In the genomic region with DNA sequence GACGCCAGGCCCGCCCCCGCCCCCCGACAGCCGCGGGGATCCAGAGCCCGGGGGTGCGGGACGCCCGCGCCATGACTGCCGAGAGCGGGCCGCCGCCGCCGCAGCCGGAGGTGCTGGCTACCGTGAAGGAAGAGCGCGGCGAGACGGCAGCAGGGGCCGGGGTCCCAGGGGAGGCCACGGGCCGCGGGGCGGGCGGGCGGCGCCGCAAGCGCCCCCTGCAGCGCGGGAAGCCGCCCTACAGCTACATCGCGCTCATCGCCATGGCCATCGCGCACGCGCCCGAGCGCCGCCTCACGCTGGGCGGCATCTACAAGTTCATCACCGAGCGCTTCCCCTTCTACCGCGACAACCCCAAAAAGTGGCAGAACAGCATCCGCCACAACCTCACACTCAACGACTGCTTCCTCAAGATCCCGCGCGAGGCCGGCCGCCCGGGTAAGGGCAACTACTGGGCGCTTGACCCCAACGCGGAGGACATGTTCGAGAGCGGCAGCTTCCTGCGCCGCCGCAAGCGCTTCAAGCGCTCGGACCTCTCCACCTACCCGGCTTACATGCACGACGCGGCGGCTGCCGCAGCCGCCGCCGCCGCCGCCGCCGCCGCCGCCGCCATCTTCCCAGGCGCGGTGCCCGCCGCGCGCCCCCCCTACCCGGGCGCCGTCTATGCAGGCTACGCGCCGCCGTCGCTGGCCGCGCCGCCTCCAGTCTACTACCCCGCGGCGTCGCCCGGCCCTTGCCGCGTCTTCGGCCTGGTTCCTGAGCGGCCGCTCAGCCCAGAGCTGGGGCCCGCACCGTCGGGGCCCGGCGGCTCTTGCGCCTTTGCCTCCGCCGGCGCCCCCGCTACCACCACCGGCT, we compare ENCODE assay signal across 8 cellular contexts. TPM values are rescaled to one million over a fixed set of nuclear protein-coding genes. Genes with fewer than 3 reads are reported as not detected.
DNase-seq lines count a peak whose midpoint lies in the region; ATAC-seq and TF ChIP-seq lines count a peak whose summit lies in the region.

No MANE protein-coding gene starts in this region.

- H3K79me2 ChIP-seq in ACC112 (ENCODE audit: control insufficient read depth, insufficient read depth, low read length, unreplicated experiment) (no peaks in the 10 kb centered on the region), PC-3 (ENCODE audit: low read length) (no peaks in the 10 kb centered on the region)

- H3K27me3 Mint-ChIP-seq in neural crest cell (ENCODE audit: low read depth), result peaks cover 92% of the 10 kb centered on the region
- peaks cover 91% of the 10 kb centered on the region for H3K27me3 Mint-ChIP-seq in type B pancreatic cell

- H3K27ac Mint-ChIP-seq in neural crest cell (ENCODE audit: unreplicated experiment), result no peak overlapping the region
- no peak overlapping the region for H3K27ac Mint-ChIP-seq in type B pancreatic cell

- no peak overlapping the region for H3K4me2 ChIP-seq in PC-3 (ENCODE audit: low read length)

- H4K20me1 ChIP-seq in PC-3 (ENCODE audit: low read length), result no peaks in the 10 kb centered on the region

- no peaks in the 10 kb centered on the region for H3K9me3 Mint-ChIP-seq in neural crest cell
- H3K9me3 Mint-ChIP-seq in type B pancreatic cell, result no peaks in the 10 kb centered on the region

- no TSS peak for BruUV-seq in PC-3 (replicated peaks; lab: Mats Ljungman, UMichigan)

- POLR2A ChIA-PET in PC-3 (lab: Charles Lee; ENCODE audit: unreplicated experiment), result no interaction called here

- intact Hi-C loops in dorsolateral prefrontal cortex (cut with DNase I) (no loop called here), PC-3 (cut with micrococcal nuclease) (no loop called here)

- H3K9ac ChIP-seq in PC-3 (ENCODE audit: low read length), result no peak overlapping the region

- H3K4me1 Mint-ChIP-seq in neural crest cell (peaks cover 8% of the 10 kb centered on the region), type B pancreatic cell (ENCODE audit: unreplicated experiment) (no peaks in the 10 kb centered on the region)

- ATAC-seq in PC-3 (no peak), HG02852 (IDR thresholded peaks at IDR 0.05; ENCODE audit: unreplicated experiment) (no peak)

- H3K27ac ChIP-seq in ACC112 (ENCODE audit: low read depth, low read length), result no peak overlapping the region
- peak overlapping the region; percentile 60 for H3K27ac ChIP-seq in VCaP
- H3K27ac ChIP-seq in dorsolateral prefrontal cortex, result no peak overlapping the region
- H3K27ac ChIP-seq in PC-3 (ENCODE audit: low read length), result no peak overlapping the region

- H2AFZ ChIP-seq in ACC112 (ENCODE audit: low read length, unreplicated experiment) (no peak overlapping the region), PC-3 (ENCODE audit: low read length) (no peak overlapping the region)

- H3F3A ChIP-seq in PC-3 (ENCODE audit: low read length, unreplicated experiment), result no peaks in the 10 kb centered on the region

- H3K4me3 ChIP-seq in ACC112 (ENCODE audit: low read depth, low read length), result peak overlapping the region; percentile 35; the same call in 1 of the 2 replicates
- peak overlapping the region in 51 of 59 donors; percentile 23 to 66 (median 45) for H3K4me3 ChIP-seq in dorsolateral prefrontal cortex
- H3K4me3 ChIP-seq in PC-3 (ENCODE audit: low read length), result no peak overlapping the region

- peak overlapping the region; percentile 87 for H3K4me3 Mint-ChIP-seq in neural crest cell
- H3K4me3 Mint-ChIP-seq in type B pancreatic cell, result peak overlapping the region; percentile 92

- CTCF ChIA-PET in PC-3 (lab: Charles Lee), result no interaction called here

- H3K36me3 ChIP-seq in ACC112 (ENCODE audit: insufficient read depth, low read length) (no peaks in the 10 kb centered on the region), PC-3 (ENCODE audit: low read depth, low read length) (no peaks in the 10 kb centered on the region)

- TF ChIP-seq CTCF in VCaP (conservative IDR thresholded peaks at IDR 0.05) (peak; percentile 79), dorsolateral prefrontal cortex (IDR thresholded peaks at IDR 0.05 in 54 of 56, conservative IDR thresholded peaks at IDR 0.05 in 2 of 56; ENCODE audit: low read depth in 1 of 56, partially characterized antibody in 56 of 56) (peak in 3 of 56 donors; percentile 13 to 20 (median 17)), neural crest cell (conservative IDR thresholded peaks at IDR 0.05) (peak; percentile 58), type B pancreatic cell (conservative IDR thresholded peaks at IDR 0.05) (peak; percentile 67), PC-3 (conservative IDR thresholded peaks at IDR 0.05; ENCODE audit: low read depth, low read length) (no peak)

- peak; percentile 49 for DNase-seq in HuH-7 (ENCODE audit: low spot score)
- no peak for DNase-seq in dorsolateral prefrontal cortex
- no peak for DNase-seq in neural crest cell (ENCODE audit: low read depth, low spot score)
- DNase-seq in type B pancreatic cell (ENCODE audit: extremely low spot score, unreplicated experiment), result no peak
- no peak for DNase-seq in PC-3

- H3K9me3 ChIP-seq in PC-3 (ENCODE audit: low read length), result no peaks in the 10 kb centered on the region

- no peaks in the 10 kb centered on the region for H3K9me2 ChIP-seq in PC-3 (replicated peaks; ENCODE audit: low read length)

- peaks cover 3% of the 10 kb centered on the region for H3K36me3 Mint-ChIP-seq in neural crest cell (ENCODE audit: low read depth)
- H3K36me3 Mint-ChIP-seq in type B pancreatic cell, result no peaks in the 10 kb centered on the region

- H3K4me1 ChIP-seq in ACC112 (ENCODE audit: control insufficient read depth, insufficient read depth, low read length, unreplicated experiment) (no peaks in the 10 kb centered on the region), PC-3 (ENCODE audit: insufficient read depth, low read length) (no peaks in the 10 kb centered on the region)

- H3K27me3 ChIP-seq in ACC112 (ENCODE audit: insufficient read depth, low read length) (peaks cover 99% of the 10 kb centered on the region), dorsolateral prefrontal cortex (peaks cover 30 to 100% (median 98%) of the 10 kb centered on the region in 45 donors), PC-3 (ENCODE audit: low read length) (no peaks in the 10 kb centered on the region)

RNA-seq across cellular contexts. Expression of gene FOXE1, which starts 1.0 kb away (rescaled TPM):
- total RNA-seq in dorsolateral prefrontal cortex (not detected), neural crest cell (0.09 TPM in 1 of 2 replicates, not detected in the other), type B pancreatic cell (ENCODE audit: low replicate concordance) (2.4 and 4.2 TPM in 2 replicates), PC-3 (2014; rRNA removed) (not detected in 2 replicates)
